In genomic region chr11:39806652-39807051, GRCh38 we compare ENCODE assay signal across 29 cellular contexts.
"Had no signal": no experiment of that assay in that cellular context is flagged by ENCODE, and none has a peak within 500 bp of the region (broad histone marks: within the 10 kb centered on the region; RNA-seq: fewer than 3 reads in every experiment).

No MANE protein-coding gene starts in this region.

- H3K9me3 ChIP-seq: MG63 had no signal

- FAIRE-seq: K562 had no signal

- H3K36me3 ChIP-seq: MG63, WERI-Rb-1 had no signal

- ATAC-seq: activated CD4-positive, alpha-beta T cell treated with anti-CD3 and anti-CD28 coated beads for 36 hours; activated CD8-positive, alpha-beta memory T cell treated with anti-CD3 and anti-CD28 coated beads, Interleukin-2, amount 10 ng/mL, durations not matched to agents 7 days and 5 days; activated naive CD8-positive, alpha-beta T cell treated with anti-CD3 and anti-CD28 coated beads, Interleukin-2, amount 50 U/mL, for 24 hours; K562; Panc1; Right ventricle myocardium inferior had no signal

- H3K27ac ChIP-seq: WERI-Rb-1 had no signal

- DNase-seq: activated CD4-positive, alpha-beta memory T cell treated with anti-CD3 and anti-CD28 coated beads for 36 hours; activated CD4-positive, alpha-beta T cell treated with anti-CD3 and anti-CD28 coated beads for 36 hours; activated CD4-positive, alpha-beta T cell treated with anti-CD3 and anti-CD28 coated beads, Interleukin-2, amount 50 U/mL, for 1 hour; activated CD8-positive, alpha-beta memory T cell treated with anti-CD3 and anti-CD28 coated beads, Interleukin-2, amount 10 ng/mL, durations not matched to agents 7 days and 5 days; activated CD8-positive, alpha-beta memory T cell treated with anti-CD3 and anti-CD28 coated beads, Interleukin-2, amount 50 U/mL, for 48 hours; activated effector memory CD4-positive, alpha-beta T cell treated with Interleukin-2 at 50 U/mL for 16 hours; activated naive CD4-positive, alpha-beta T cell treated with anti-CD3 and anti-CD28 coated beads, Interleukin-2, amount 10 ng/mL, durations not matched to agents 7 days and 5 days; activated naive CD8-positive, alpha-beta T cell treated with anti-CD3 and anti-CD28 coated beads, Interleukin-2, amount 50 U/mL, for 24 hours; activated T-cell treated with anti-CD3 and anti-CD28 coated beads, Interleukin-2, amount 50 U/mL, for 48 hours; anterior cingulate cortex; central memory CD4-positive, alpha-beta T cell; MG63; NCI-H1048; NCI-H1105 treated with DMSO at 0.1 percent for 48 hours; NCI-H1436; NCI-H1694; NCI-H1930; NCI-H2081 treated with DMSO at 0.1 percent for 48 hours; NCI-H345; NCI-H524 treated with DMSO at 0.1 percent for 48 hours; SIG-M5; SW 1271; T-helper 1 cell; T-helper 2 cell; T-helper 9 cell; WERI-Rb-1 had no signal

- H3K4me3 ChIP-seq: K562, MG63 had no signal
